In genomic region chr3:14142567-14143270, GRCh38 we compare ENCODE assay signal across 8 cellular contexts. TPM values are rescaled to one million over a fixed set of nuclear protein-coding genes. Genes with fewer than 3 reads are reported as not detected.
DNase-seq lines count a peak whose midpoint lies in the region; ATAC-seq, FAIRE-seq and TF ChIP-seq lines count a peak whose summit lies in the region.

No MANE protein-coding gene starts in this region.

- H3K4me3 Mint-ChIP-seq in activated CD4-positive, alpha-beta memory T cell treated with anti-CD3 and anti-CD28 coated beads, Interleukin-2, amount 10 ng/mL, durations not matched to agents 7 days and 5 days, result no peak overlapping the region

- POLR2A ChIA-PET in HEK293 (lab: Yijun Ruan, JAX), result no interaction called here
- POLR2A ChIA-PET in activated CD4-positive, alpha-beta memory T cell treated with anti-CD3 and anti-CD28 coated beads, Interleukin-2, amount 10 ng/mL, durations not matched to agents 7 days and 5 days (lab: Charles Lee), result interaction anchor here (1.1 to 11.0 kb wide), 5 partner anchors 17 to 509 kb away, joined by 3 to 133 read pairs (median 9); partner anchors contain the start of genes CCDC174, CHCHD4, LSM3 and TMEM43

- H3K4me3 ChIP-seq in HEK293 (ENCODE audit: low read depth, low read length), result no peak overlapping the region
- H3K4me3 ChIP-seq in epithelial cell of esophagus (ENCODE audit: low read length), result no peak overlapping the region
- H3K4me3 ChIP-seq in mucosa of descending colon, result no peak overlapping the region

- H3K9me3 ChIP-seq in HEK293 (ENCODE audit: control insufficient read depth, insufficient read depth, low read depth, low read length) (no peaks in the 10 kb centered on the region), mucosa of descending colon (no peaks in the 10 kb centered on the region)

- no peak for ATAC-seq in mucosa of descending colon

- H3K36me3 Mint-ChIP-seq in activated CD4-positive, alpha-beta memory T cell treated with anti-CD3 and anti-CD28 coated beads, Interleukin-2, amount 10 ng/mL, durations not matched to agents 7 days and 5 days (ENCODE audit: low read depth), result peaks cover 55% of the 10 kb centered on the region

- no peak for FAIRE-seq in GM12892 (lab: Jason Lieb, UNC)

- H3K27ac ChIP-seq in HEK293 (ENCODE audit: extremely low read depth, low read depth, low read length), result no peak overlapping the region

- H3K36me3 ChIP-seq in HEK293 (ENCODE audit: control insufficient read depth in 2 of 2, insufficient read depth in 1 of 2, low read length in 2 of 2) (peaks cover 0 to 78% of the 10 kb centered on the region in 2 experiments; a peak in 1 of 3 replicates), mucosa of descending colon (ENCODE audit: low read depth) (no peaks in the 10 kb centered on the region)

- CTCF ChIA-PET in HEK293 (lab: Yijun Ruan, JAX), result interaction anchor here (0.6 to 0.7 kb wide), 3 partner anchors 7 to 492 kb away, joined by 3 to 4 read pairs (median 3); no protein-coding TSS in a partner anchor
- CTCF ChIA-PET in activated CD4-positive, alpha-beta memory T cell treated with anti-CD3 and anti-CD28 coated beads, Interleukin-2, amount 10 ng/mL, durations not matched to agents 7 days and 5 days (lab: Charles Lee), result interaction anchor here (0.8 to 3.0 kb wide), 6 partner anchors 12 to 61 kb away, joined by 3 to 13 read pairs (median 6); partner anchors contain the start of genes CHCHD4, LSM3, TMEM43 and XPC

- no peak for TF ChIP-seq CTCF in HEK293 (tag by site-specific recombination; IDR thresholded peaks at IDR 0.05)
- TF ChIP-seq CTCF in epithelial cell of esophagus (IDR thresholded peaks at IDR 0.05; ENCODE audit: insufficient read depth, low read depth, low read length, missing control alignments), result no peak
- no peak for TF ChIP-seq CTCF in mucosa of descending colon (IDR thresholded peaks at IDR 0.05)

- DNase-seq in activated CD4-positive, alpha-beta memory T cell treated with anti-CD3 and anti-CD28 coated beads, Interleukin-2, amount 10 ng/mL, durations not matched to agents 7 days and 5 days, result peak; percentile 45
- DNase-seq in epithelial cell of esophagus (ENCODE audit: low read depth) (peak; percentile 29), GM12892 (ENCODE audit: insufficient read length) (no peak), mucosa of descending colon (no peak), H4 (ENCODE audit: low spot score) (no peak), NCI-H345 treated with DMSO at 0.1 percent for 48 hours (lab: John Stamatoyannopoulos, UW; ENCODE audit: unreplicated experiment) (no peak)
- DNase-seq in stimulated activated CD4-positive, alpha-beta T cell treated with anti-CD3 and anti-CD28 coated beads, Interleukin-2, amount 100 ng/mL, for 24 hours, result peak; percentile 35 to 55

- no peaks in the 10 kb centered on the region for H3K9me3 Mint-ChIP-seq in activated CD4-positive, alpha-beta memory T cell treated with anti-CD3 and anti-CD28 coated beads, Interleukin-2, amount 10 ng/mL, durations not matched to agents 7 days and 5 days

- H3K4me1 ChIP-seq in HEK293 (ENCODE audit: control insufficient read depth, insufficient read depth, low read length), result peaks cover 11% of the 10 kb centered on the region
- peaks cover 11% of the 10 kb centered on the region for H3K4me1 ChIP-seq in mucosa of descending colon (ENCODE audit: low read depth)

- peak overlapping the region; percentile 85 for H3K27ac Mint-ChIP-seq in activated CD4-positive, alpha-beta memory T cell treated with anti-CD3 and anti-CD28 coated beads, Interleukin-2, amount 10 ng/mL, durations not matched to agents 7 days and 5 days

- TF ChIP-seq POLR2A in GM12892 (IDR thresholded peaks at IDR 0.05; ENCODE audit: low read depth, low read length), result no peak

- intact Hi-C loops in mucosa of descending colon (cut with DNase I, micrococcal nuclease), result no loop called here

- no peaks in the 10 kb centered on the region for H3K27me3 Mint-ChIP-seq in activated CD4-positive, alpha-beta memory T cell treated with anti-CD3 and anti-CD28 coated beads, Interleukin-2, amount 10 ng/mL, durations not matched to agents 7 days and 5 days

- H3K4me1 Mint-ChIP-seq in activated CD4-positive, alpha-beta memory T cell treated with anti-CD3 and anti-CD28 coated beads, Interleukin-2, amount 10 ng/mL, durations not matched to agents 7 days and 5 days, result peaks cover 41% of the 10 kb centered on the region

TF ChIP-seq in HEK293, 187 proteins besides CTCF, POLR2A, EP300 and RAD21:
- peak; percentile 70 for TF ChIP-seq WT1 (tag by site-specific recombination; IDR thresholded peaks at IDR 0.05)
- TF ChIP-seq ZNF2 (tag by site-specific recombination; IDR thresholded peaks at IDR 0.05), result no peak
- TF ChIP-seq PRDM1 (tag by site-specific recombination; IDR thresholded peaks at IDR 0.05), result peak; percentile 92

RNA-seq across cellular contexts. Expression of gene TMEM43, which starts 17.9 kb away (rescaled TPM):
- total RNA-seq in activated CD4-positive, alpha-beta memory T cell treated with anti-CD3 and anti-CD28 coated beads, Interleukin-2, amount 10 ng/mL, durations not matched to agents 7 days and 5 days, result 10 to 100 TPM; 43.6 to 46.0 TPM
- polyA plus RNA-seq in GM12892 (2012; ENCODE audit: missing spikeins), result 18.6 TPM
- 10 to 100 TPM; 23.1 to 50.4 (median 31.3) TPM for total RNA-seq in mucosa of descending colon
- 75.6 and 79.7 TPM in 2 replicates for total RNA-seq in H4 (2014; rRNA removed; shearing (Covaris generic))

RNA-seq across cellular contexts. Expression of gene CHCHD4, which starts 18.0 kb away (rescaled TPM):
- 10 to 100 TPM; 11.5 to 12.8 TPM for total RNA-seq in activated CD4-positive, alpha-beta memory T cell treated with anti-CD3 and anti-CD28 coated beads, Interleukin-2, amount 10 ng/mL, durations not matched to agents 7 days and 5 days
- 15.6 TPM for polyA plus RNA-seq in GM12892 (2012; ENCODE audit: missing spikeins)
- total RNA-seq in mucosa of descending colon, result 10 to 100 TPM; 15.1 to 32.6 (median 15.2) TPM
- total RNA-seq in H4 (2014; rRNA removed; shearing (Covaris generic)), result 32.7 and 36.3 TPM in 2 replicates

RNA-seq across cellular contexts. Expression of gene XPC, which starts 35.7 kb away (rescaled TPM):
- total RNA-seq in activated CD4-positive, alpha-beta memory T cell treated with anti-CD3 and anti-CD28 coated beads, Interleukin-2, amount 10 ng/mL, durations not matched to agents 7 days and 5 days, result 10 to 100 TPM; 34.2 to 34.8 TPM
- 29.7 TPM for polyA plus RNA-seq in GM12892 (2012; ENCODE audit: missing spikeins)
- total RNA-seq in mucosa of descending colon, result 10 to 100 TPM; 22.4 to 30.6 (median 26.9) TPM
- 17.1 and 22.5 TPM in 2 replicates for total RNA-seq in H4 (2014; rRNA removed; shearing (Covaris generic))

RNA-seq across cellular contexts. Expression of gene LSM3, which starts 35.9 kb away (rescaled TPM):
- total RNA-seq in activated CD4-positive, alpha-beta memory T cell treated with anti-CD3 and anti-CD28 coated beads, Interleukin-2, amount 10 ng/mL, durations not matched to agents 7 days and 5 days, result 10 to 100 TPM; 14.2 to 14.3 TPM
- 24.0 TPM for polyA plus RNA-seq in GM12892 (2012; ENCODE audit: missing spikeins)
- total RNA-seq in mucosa of descending colon, result 10 to 100 TPM in 1 of 3 donors, 1 to 10 TPM in 2; 8.3 to 13.1 (median 9.8) TPM
- total RNA-seq in H4 (2014; rRNA removed; shearing (Covaris generic)), result 39.2 and 42.7 TPM in 2 replicates

Comparison
In these comparisons a context has a peak if more than half of its experiments do, and no peak if none do; other contexts are left out.
1. DNase-seq: peak in activated CD4-positive, alpha-beta memory T cell treated with anti-CD3 and anti-CD28 coated beads, Interleukin-2, amount 10 ng/mL, durations not matched to agents 7 days and 5 days (single experiment), epithelial cell of esophagus (single experiment) and stimulated activated CD4-positive, alpha-beta T cell treated with anti-CD3 and anti-CD28 coated beads, Interleukin-2, amount 100 ng/mL, for 24 hours (2 of 2); none in GM12892 (single experiment), mucosa of descending colon (0 of 3), H4 (single experiment) and NCI-H345 treated with DMSO at 0.1 percent for 48 hours (single experiment).